Comparison of ENCODE assay signal across 8 cellular contexts in the genomic region with DNA sequence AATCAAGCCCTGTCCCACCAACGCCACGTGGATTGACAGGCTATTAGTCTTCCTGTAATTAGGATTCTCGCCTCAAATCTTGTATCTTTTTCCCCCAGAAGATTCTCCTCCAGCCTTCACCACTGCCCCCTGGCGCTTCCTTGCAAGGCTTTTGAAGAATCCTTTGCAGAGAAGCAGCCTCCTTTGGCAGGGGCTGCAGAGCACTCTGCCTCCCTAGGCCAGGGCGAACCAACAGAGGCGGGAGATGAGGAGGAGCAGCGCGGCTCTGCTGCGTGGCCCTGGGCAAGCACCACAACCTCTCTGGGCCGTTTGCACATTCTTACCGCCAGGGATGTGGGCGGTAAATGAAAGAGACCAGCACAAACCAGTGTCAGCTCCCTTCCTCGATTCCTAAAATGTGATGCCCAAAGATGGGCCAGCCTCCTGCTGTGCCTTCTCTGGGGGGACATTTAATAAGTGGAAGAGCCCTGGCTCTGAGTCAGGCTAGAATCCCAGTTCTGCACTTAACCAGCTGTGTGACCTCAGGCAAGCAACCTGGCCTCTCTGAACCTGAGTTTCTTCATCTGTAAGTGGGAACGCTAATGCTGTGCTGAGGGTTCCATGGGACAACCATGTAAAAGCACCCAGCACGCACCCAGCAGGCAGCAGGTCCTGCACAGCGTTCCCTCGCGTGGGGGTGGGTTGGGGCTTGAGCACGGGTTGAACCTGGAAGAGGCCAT.
DNase-seq lines count a peak whose midpoint lies in the region; ATAC-seq lines count a peak whose summit lies in the region.

No MANE protein-coding gene starts in this region.

- CTCF ChIA-PET in activated CD4-positive, alpha-beta memory T cell treated with anti-CD3 and anti-CD28 coated beads for 36 hours (lab: Charles Lee) = interaction anchor here (0.9 to 6.4 kb wide), 13 partner anchors 9 to 222 kb away, joined by 3 to 141 read pairs (median 9); no protein-coding TSS in a partner anchor
- CTCF ChIA-PET in activated CD4-positive, alpha-beta memory T cell treated with anti-CD3 and anti-CD28 coated beads, Interleukin-2, amount 10 ng/mL, durations not matched to agents 7 days and 5 days (lab: Charles Lee) = interaction anchor here (0.7 to 3.5 kb wide), 8 partner anchors 11 to 201 kb away, joined by 3 to 30 read pairs (median 6); no protein-coding TSS in a partner anchor

- no peaks in the 10 kb centered on the region for H3K9me3 Mint-ChIP-seq in activated CD4-positive, alpha-beta memory T cell treated with anti-CD3 and anti-CD28 coated beads for 36 hours
- H3K9me3 Mint-ChIP-seq in activated CD4-positive, alpha-beta memory T cell treated with anti-CD3 and anti-CD28 coated beads, Interleukin-2, amount 10 ng/mL, durations not matched to agents 7 days and 5 days = no peaks in the 10 kb centered on the region
- no peaks in the 10 kb centered on the region for H3K9me3 Mint-ChIP-seq in activated T-cell treated with anti-CD3 and anti-CD28 coated beads, Interleukin-2, amount 50 U/mL, for 72 hours

- DNase-seq in activated CD4-positive, alpha-beta memory T cell treated with anti-CD3 and anti-CD28 coated beads for 36 hours = no peak
- no peak for DNase-seq in activated CD4-positive, alpha-beta memory T cell treated with anti-CD3 and anti-CD28 coated beads, Interleukin-2, amount 10 ng/mL, durations not matched to agents 7 days and 5 days
- DNase-seq in activated T-cell treated with anti-CD3 and anti-CD28 coated beads, Interleukin-2, amount 50 U/mL, for 72 hours = no peak
- peak; percentile 76 for DNase-seq in islet precursor cell
- peak in 4 of 49 donors; percentile 14 to 48 (median 30) for DNase-seq in substantia nigra (lab: John Stamatoyannopoulos, UW)
- no peak for DNase-seq in cerebellar nuclear complex (lab: John Stamatoyannopoulos, UW)
- DNase-seq in activated CD8-positive, alpha-beta memory T cell treated with anti-CD3 and anti-CD28 coated beads, Interleukin-2, amount 50 U/mL, for 4 hours = no peak
- no peak for DNase-seq in NCI-H146 (lab: John Stamatoyannopoulos, UW)

- peaks cover 1% of the 10 kb centered on the region for H3K27me3 Mint-ChIP-seq in activated CD4-positive, alpha-beta memory T cell treated with anti-CD3 and anti-CD28 coated beads for 36 hours
- H3K27me3 Mint-ChIP-seq in activated CD4-positive, alpha-beta memory T cell treated with anti-CD3 and anti-CD28 coated beads, Interleukin-2, amount 10 ng/mL, durations not matched to agents 7 days and 5 days = peaks cover 14% of the 10 kb centered on the region
- H3K27me3 Mint-ChIP-seq in activated T-cell treated with anti-CD3 and anti-CD28 coated beads, Interleukin-2, amount 50 U/mL, for 72 hours (ENCODE audit: low read depth) = peaks cover 16% of the 10 kb centered on the region

- intact Hi-C loops in activated CD4-positive, alpha-beta memory T cell treated with anti-CD3 and anti-CD28 coated beads for 36 hours (cut with micrococcal nuclease) = loop anchor here (1.0 to 10.0 kb wide), 2 partner anchors 28 to 528 kb away; partner anchors contain the start of gene FOXI1

- peak overlapping the region; percentile 40 for H3K4me3 Mint-ChIP-seq in activated CD4-positive, alpha-beta memory T cell treated with anti-CD3 and anti-CD28 coated beads for 36 hours
- no peak overlapping the region for H3K4me3 Mint-ChIP-seq in activated CD4-positive, alpha-beta memory T cell treated with anti-CD3 and anti-CD28 coated beads, Interleukin-2, amount 10 ng/mL, durations not matched to agents 7 days and 5 days
- H3K4me3 Mint-ChIP-seq in activated T-cell treated with anti-CD3 and anti-CD28 coated beads, Interleukin-2, amount 50 U/mL, for 72 hours = peak overlapping the region; percentile 70 to 79

- POLR2A ChIA-PET in activated CD4-positive, alpha-beta memory T cell treated with anti-CD3 and anti-CD28 coated beads for 36 hours (lab: Charles Lee) = no interaction called here
- POLR2A ChIA-PET in activated CD4-positive, alpha-beta memory T cell treated with anti-CD3 and anti-CD28 coated beads, Interleukin-2, amount 10 ng/mL, durations not matched to agents 7 days and 5 days (lab: Charles Lee) = no interaction called here

- H3K27ac ChIP-seq in substantia nigra (ENCODE audit: low read depth, low read length, poor library complexity, severe bottlenecking) = peak overlapping the region; percentile 51

- ATAC-seq in activated T-cell treated with anti-CD3 and anti-CD28 coated beads, Interleukin-2, amount 50 U/mL, for 72 hours (replicated peaks in 1 of 2) = no peak

- H3K27ac Mint-ChIP-seq in activated CD4-positive, alpha-beta memory T cell treated with anti-CD3 and anti-CD28 coated beads for 36 hours = no peak overlapping the region
- no peak overlapping the region for H3K27ac Mint-ChIP-seq in activated CD4-positive, alpha-beta memory T cell treated with anti-CD3 and anti-CD28 coated beads, Interleukin-2, amount 10 ng/mL, durations not matched to agents 7 days and 5 days
- no peak overlapping the region for H3K27ac Mint-ChIP-seq in activated T-cell treated with anti-CD3 and anti-CD28 coated beads, Interleukin-2, amount 50 U/mL, for 72 hours

- peaks cover 18% of the 10 kb centered on the region for H3K4me1 Mint-ChIP-seq in activated CD4-positive, alpha-beta memory T cell treated with anti-CD3 and anti-CD28 coated beads for 36 hours (ENCODE audit: low read depth)
- peaks cover 11% of the 10 kb centered on the region for H3K4me1 Mint-ChIP-seq in activated CD4-positive, alpha-beta memory T cell treated with anti-CD3 and anti-CD28 coated beads, Interleukin-2, amount 10 ng/mL, durations not matched to agents 7 days and 5 days
- peaks cover 18% of the 10 kb centered on the region for H3K4me1 Mint-ChIP-seq in activated T-cell treated with anti-CD3 and anti-CD28 coated beads, Interleukin-2, amount 50 U/mL, for 72 hours (ENCODE audit: low read depth)

- no peaks in the 10 kb centered on the region for H3K36me3 Mint-ChIP-seq in activated CD4-positive, alpha-beta memory T cell treated with anti-CD3 and anti-CD28 coated beads for 36 hours
- no peaks in the 10 kb centered on the region for H3K36me3 Mint-ChIP-seq in activated CD4-positive, alpha-beta memory T cell treated with anti-CD3 and anti-CD28 coated beads, Interleukin-2, amount 10 ng/mL, durations not matched to agents 7 days and 5 days (ENCODE audit: low read depth)
- no peaks in the 10 kb centered on the region for H3K36me3 Mint-ChIP-seq in activated T-cell treated with anti-CD3 and anti-CD28 coated beads, Interleukin-2, amount 50 U/mL, for 72 hours (ENCODE audit: insufficient read depth in 2 of 2)
